Comparison of ENCODE assay signal across 8 cellular contexts in the genomic region with DNA sequence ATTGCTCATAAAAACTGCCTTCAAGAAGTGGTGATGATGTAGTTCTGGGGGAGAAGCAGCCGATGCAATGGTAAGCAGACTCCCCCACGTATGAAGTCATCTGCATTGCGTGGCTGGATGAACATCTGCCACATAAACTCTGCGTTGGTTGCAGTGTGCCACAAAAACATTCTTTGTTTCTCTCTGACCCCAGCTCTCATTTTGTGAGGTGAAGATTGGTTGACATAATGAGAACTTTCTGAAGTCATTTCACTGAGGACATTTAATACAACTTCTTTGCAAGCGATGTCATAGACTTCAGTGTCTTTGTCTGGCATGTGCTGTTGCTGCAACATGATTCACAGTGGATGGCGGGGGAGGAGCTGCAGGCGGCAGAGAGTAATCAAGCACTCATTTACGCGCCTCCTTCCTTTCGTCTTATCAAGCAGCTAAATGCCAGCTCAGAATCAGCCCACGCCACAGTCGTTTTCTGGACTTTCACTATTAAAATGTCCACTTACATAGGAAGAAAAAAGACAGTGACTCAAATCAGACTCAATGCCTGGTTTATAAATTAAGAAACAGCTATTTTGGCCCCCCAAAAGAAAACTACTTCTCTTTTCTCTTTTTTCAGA.
DNase-seq lines count a peak whose midpoint lies in the region; ATAC-seq and TF ChIP-seq lines count a peak whose summit lies in the region.

No MANE protein-coding gene starts in this region.

- peak; percentile 97 for ATAC-seq in stimulated activated effector memory CD8-positive, alpha-beta T cell treated with anti-CD3 and anti-CD28 coated beads, Interleukin-12 subunit alpha, Interleukin-12 subunit beta, amount 100 ng/mL, for 72 hours
- ATAC-seq in HG03460 (IDR thresholded peaks at IDR 0.05; ENCODE audit: unreplicated experiment) = no peak
- ATAC-seq in GM19035 (IDR thresholded peaks at IDR 0.05; ENCODE audit: unreplicated experiment) = no peak

- H3K36me3 Mint-ChIP-seq in stimulated activated effector memory CD8-positive, alpha-beta T cell treated with anti-CD3 and anti-CD28 coated beads, Interleukin-12 subunit alpha, Interleukin-12 subunit beta, amount 100 ng/mL, for 72 hours = no peaks in the 10 kb centered on the region

- H3K9me3 Mint-ChIP-seq in stimulated activated effector memory CD8-positive, alpha-beta T cell treated with anti-CD3 and anti-CD28 coated beads, Interleukin-12 subunit alpha, Interleukin-12 subunit beta, amount 100 ng/mL, for 72 hours = peaks cover 6% of the 10 kb centered on the region

- DNase-seq in GM13977 (ENCODE audit: low spot score) = peak; percentile 36
- peak; percentile 38 for DNase-seq in HFF-Myc (ENCODE audit: extremely low read depth, low read depth)
- peak; percentile 80 for DNase-seq in RPMI7951 (ENCODE audit: low read depth)
- DNase-seq in head of caudate nucleus = peak; percentile 27 to 91 (median 66)
- DNase-seq in stimulated activated effector memory CD8-positive, alpha-beta T cell treated with anti-CD3 and anti-CD28 coated beads, Interleukin-12 subunit alpha, Interleukin-12 subunit beta, amount 100 ng/mL, for 72 hours (ENCODE audit: low spot score in 2 of 2) = peak; percentile 26 to 73
- DNase-seq in stimulated activated naive CD4-positive, alpha-beta T cell treated with Interleukin-2 at 50 U/mL for 16 hours (lab: John Stamatoyannopoulos, UW) = no peak

- H3K27ac Mint-ChIP-seq in stimulated activated effector memory CD8-positive, alpha-beta T cell treated with anti-CD3 and anti-CD28 coated beads, Interleukin-12 subunit alpha, Interleukin-12 subunit beta, amount 100 ng/mL, for 72 hours = peak overlapping the region; percentile 33

- in situ Hi-C loops in GM13977 (cut with MboI; ENCODE audit: low pct_unique_long_range_greater_than_20kb, low sequenced_read_pairs, unreplicated experiment) = no loop called here

- peak overlapping the region; percentile 19 for H3K4me3 ChIP-seq in HFF-Myc (replicated peaks; ENCODE audit: low read depth, low read length)

- TF ChIP-seq CTCF in GM13977 (IDR thresholded peaks at IDR 0.05; ENCODE audit: extremely low read depth, insufficient read depth, missing control alignments) (no peak), HFF-Myc (IDR thresholded peaks at IDR 0.05; ENCODE audit: low read depth, low read length, missing control alignments) (no peak)

- intact Hi-C loops in head of caudate nucleus (cut with DNase I) = no loop called here

- peak overlapping the region; percentile 29 for H3K4me3 Mint-ChIP-seq in stimulated activated effector memory CD8-positive, alpha-beta T cell treated with anti-CD3 and anti-CD28 coated beads, Interleukin-12 subunit alpha, Interleukin-12 subunit beta, amount 100 ng/mL, for 72 hours

- peaks cover 9% of the 10 kb centered on the region for H3K4me1 Mint-ChIP-seq in stimulated activated effector memory CD8-positive, alpha-beta T cell treated with anti-CD3 and anti-CD28 coated beads, Interleukin-12 subunit alpha, Interleukin-12 subunit beta, amount 100 ng/mL, for 72 hours
